ENCODE assay signal across 2 cellular contexts in genomic region chr20:62953839-62954703, GRCh38.
TF ChIP-seq lines count a peak whose summit lies in the region.

No MANE protein-coding gene starts in this region.

TF ChIP-seq in K562, 482 proteins besides CTCF, POLR2A, EP300 and RAD21 (continued from another document and continues in another):
- TF ChIP-seq, protein P1, sequence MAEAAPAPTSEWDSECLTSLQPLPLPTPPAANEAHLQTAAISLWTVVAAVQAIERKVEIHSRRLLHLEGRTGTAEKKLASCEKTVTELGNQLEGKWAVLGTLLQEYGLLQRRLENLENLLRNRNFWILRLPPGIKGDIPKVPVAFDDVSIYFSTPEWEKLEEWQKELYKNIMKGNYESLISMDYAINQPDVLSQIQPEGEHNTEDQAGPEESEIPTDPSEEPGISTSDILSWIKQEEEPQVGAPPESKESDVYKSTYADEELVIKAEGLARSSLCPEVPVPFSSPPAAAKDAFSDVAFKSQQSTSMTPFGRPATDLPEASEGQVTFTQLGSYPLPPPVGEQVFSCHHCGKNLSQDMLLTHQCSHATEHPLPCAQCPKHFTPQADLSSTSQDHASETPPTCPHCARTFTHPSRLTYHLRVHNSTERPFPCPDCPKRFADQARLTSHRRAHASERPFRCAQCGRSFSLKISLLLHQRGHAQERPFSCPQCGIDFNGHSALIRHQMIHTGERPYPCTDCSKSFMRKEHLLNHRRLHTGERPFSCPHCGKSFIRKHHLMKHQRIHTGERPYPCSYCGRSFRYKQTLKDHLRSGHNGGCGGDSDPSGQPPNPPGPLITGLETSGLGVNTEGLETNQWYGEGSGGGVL (CRISPR knock-in tag; IDR thresholded peaks at IDR 0.05) = no peak
- TF ChIP-seq ZFX (CRISPR knock-in tag; IDR thresholded peaks at IDR 0.05) (peak; percentile 39), PHF8 (IDR thresholded peaks at IDR 0.05; ENCODE audit: borderline replicate concordance, low read length) (peak; percentile 22; the same call in 1 of the 2 replicates), SNRNP70 (optimal IDR thresholded peaks at IDR 0.05; ENCODE audit: low read depth, low read length) (no peak), USF1 (CRISPR knock-in tag; IDR thresholded peaks at IDR 0.05) (peak; percentile 82), ZNF133 (CRISPR knock-in tag; IDR thresholded peaks at IDR 0.05) (no peak), CAMTA2 (CRISPR knock-in tag; conservative IDR thresholded peaks at IDR 0.05) (no peak), GATAD2B (IDR thresholded peaks at IDR 0.05; ENCODE audit: borderline replicate concordance) (no peak), RAD51 (IDR thresholded peaks at IDR 0.05; ENCODE audit: borderline replicate concordance, low read depth) (peak; percentile 48)
- TF ChIP-seq, protein P2, sequence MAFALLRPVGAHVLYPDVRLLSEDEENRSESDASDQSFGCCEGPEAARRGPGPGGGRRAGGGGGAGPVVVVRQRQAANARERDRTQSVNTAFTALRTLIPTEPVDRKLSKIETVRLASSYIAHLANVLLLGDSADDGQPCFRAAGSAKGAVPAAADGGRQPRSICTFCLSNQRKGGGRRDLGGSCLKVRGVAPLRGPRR (CRISPR knock-in tag; IDR thresholded peaks at IDR 0.05) = no peak
- TF ChIP-seq, protein P3, sequence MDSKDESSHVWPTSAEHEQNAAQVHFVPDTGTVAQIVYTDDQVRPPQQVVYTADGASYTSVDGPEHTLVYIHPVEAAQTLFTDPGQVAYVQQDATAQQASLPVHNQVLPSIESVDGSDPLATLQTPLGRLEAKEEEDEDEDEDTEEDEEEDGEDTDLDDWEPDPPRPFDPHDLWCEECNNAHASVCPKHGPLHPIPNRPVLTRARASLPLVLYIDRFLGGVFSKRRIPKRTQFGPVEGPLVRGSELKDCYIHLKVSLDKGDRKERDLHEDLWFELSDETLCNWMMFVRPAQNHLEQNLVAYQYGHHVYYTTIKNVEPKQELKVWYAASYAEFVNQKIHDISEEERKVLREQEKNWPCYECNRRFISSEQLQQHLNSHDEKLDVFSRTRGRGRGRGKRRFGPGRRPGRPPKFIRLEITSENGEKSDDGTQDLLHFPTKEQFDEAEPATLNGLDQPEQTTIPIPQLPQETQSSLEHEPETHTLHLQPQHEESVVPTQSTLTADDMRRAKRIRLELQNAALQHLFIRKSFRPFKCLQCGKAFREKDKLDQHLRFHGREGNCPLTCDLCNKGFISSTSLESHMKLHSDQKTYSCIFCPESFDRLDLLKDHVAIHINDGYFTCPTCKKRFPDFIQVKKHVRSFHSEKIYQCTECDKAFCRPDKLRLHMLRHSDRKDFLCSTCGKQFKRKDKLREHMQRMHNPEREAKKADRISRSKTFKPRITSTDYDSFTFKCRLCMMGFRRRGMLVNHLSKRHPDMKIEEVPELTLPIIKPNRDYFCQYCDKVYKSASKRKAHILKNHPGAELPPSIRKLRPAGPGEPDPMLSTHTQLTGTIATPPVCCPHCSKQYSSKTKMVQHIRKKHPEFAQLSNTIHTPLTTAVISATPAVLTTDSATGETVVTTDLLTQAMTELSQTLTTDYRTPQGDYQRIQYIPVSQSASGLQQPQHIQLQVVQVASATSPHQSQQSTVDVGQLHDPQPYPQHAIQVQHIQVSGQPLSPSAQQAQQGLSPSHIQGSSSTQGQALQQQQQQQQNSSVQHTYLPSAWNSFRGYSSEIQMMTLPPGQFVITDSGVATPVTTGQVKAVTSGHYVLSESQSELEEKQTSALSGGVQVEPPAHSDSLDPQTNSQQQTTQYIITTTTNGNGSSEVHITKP (IDR thresholded peaks at IDR 0.05; ENCODE audit: partially characterized antibody) = peak; percentile 42
- TF ChIP-seq, protein P4, sequence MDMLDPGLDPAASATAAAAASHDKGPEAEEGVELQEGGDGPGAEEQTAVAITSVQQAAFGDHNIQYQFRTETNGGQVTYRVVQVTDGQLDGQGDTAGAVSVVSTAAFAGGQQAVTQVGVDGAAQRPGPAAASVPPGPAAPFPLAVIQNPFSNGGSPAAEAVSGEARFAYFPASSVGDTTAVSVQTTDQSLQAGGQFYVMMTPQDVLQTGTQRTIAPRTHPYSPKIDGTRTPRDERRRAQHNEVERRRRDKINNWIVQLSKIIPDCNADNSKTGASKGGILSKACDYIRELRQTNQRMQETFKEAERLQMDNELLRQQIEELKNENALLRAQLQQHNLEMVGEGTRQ (CRISPR knock-in tag; IDR thresholded peaks at IDR 0.05) = peak; percentile 47
- TF ChIP-seq, protein P5, sequence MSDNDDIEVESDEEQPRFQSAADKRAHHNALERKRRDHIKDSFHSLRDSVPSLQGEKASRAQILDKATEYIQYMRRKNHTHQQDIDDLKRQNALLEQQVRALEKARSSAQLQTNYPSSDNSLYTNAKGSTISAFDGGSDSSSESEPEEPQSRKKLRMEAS (CRISPR knock-in tag; IDR thresholded peaks at IDR 0.05) = peak; percentile 49; the same call in 1 of the 2 replicates
- TF ChIP-seq, protein P6, sequence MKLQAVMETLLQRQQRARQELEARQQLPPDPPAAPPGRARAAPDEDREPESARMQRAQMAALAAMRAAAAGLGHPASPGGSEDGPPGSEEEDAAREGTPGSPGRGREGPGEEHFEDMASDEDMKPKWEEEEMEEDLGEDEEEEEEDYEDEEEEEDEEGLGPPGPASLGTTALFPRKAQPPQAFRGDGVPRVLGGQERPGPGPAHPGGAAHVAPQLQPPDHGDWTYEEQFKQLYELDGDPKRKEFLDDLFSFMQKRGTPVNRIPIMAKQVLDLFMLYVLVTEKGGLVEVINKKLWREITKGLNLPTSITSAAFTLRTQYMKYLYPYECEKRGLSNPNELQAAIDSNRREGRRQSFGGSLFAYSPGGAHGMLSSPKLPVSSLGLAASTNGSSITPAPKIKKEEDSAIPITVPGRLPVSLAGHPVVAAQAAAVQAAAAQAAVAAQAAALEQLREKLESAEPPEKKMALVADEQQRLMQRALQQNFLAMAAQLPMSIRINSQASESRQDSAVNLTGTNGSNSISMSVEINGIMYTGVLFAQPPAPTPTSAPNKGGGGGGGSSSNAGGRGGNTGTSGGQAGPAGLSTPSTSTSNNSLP (IDR thresholded peaks at IDR 0.05; ENCODE audit: borderline replicate concordance, low read depth, low read length) = no peak

TF ChIP-seq in HEK293T, 16 proteins besides CTCF, POLR2A, EP300 and RAD21 (continued from another document):
- TF ChIP-seq ARNT (IDR thresholded peaks at IDR 0.05) = no peak
- no peak for TF ChIP-seq SP1 (IDR thresholded peaks at IDR 0.05)
- TF ChIP-seq BHLHE40 (IDR thresholded peaks at IDR 0.05; ENCODE audit: borderline replicate concordance) = no peak
